Comparison of ENCODE assay signal across 13 cellular contexts in genomic region chr9:21852751-21853150, GRCh38. TPM values are rescaled to one million over a fixed set of nuclear protein-coding genes. Genes with fewer than 3 reads are reported as not detected.
DNase-seq lines count a peak whose midpoint lies in the region; ATAC-seq and TF ChIP-seq lines count a peak whose summit lies in the region.
"Had no signal": no experiment of that assay in that cellular context is flagged by ENCODE, and none has a peak within 500 bp of the region (broad histone marks: within the 10 kb centered on the region; RNA-seq: fewer than 3 reads in every experiment).

No MANE protein-coding gene starts in this region.

- H3K4me1 Mint-ChIP-seq in Caco-2 (ENCODE audit: low read depth, unreplicated experiment): peaks cover 16% of the 10 kb centered on the region

- intact Hi-C loops in Caco-2 (cut with micrococcal nuclease; ENCODE audit: unreplicated experiment): no loop called here

- H3K4me3 Mint-ChIP-seq in Caco-2 (ENCODE audit: unreplicated experiment): no peak overlapping the region
- H3K4me3 Mint-ChIP-seq: natural killer cell treated with Interleukin-12 subunit alpha and Interleukin-12 subunit beta and Interleukin-15 and Interleukin-18, amount 100 ng/mL, for 72 hours; T-helper 1 cell treated with Interleukin-12 subunit alpha and Interleukin-12 subunit beta and Interleukin-4 antibody, amounts not matched to agents 30 μg/mL and 1 μg/mL, for 36 hours had no signal

- no peak overlapping the region for H3K27ac Mint-ChIP-seq in activated naive CD4-positive, alpha-beta T cell treated with anti-CD3 and anti-CD28 coated beads, Interleukin-2, amount 50 U/mL, for 72 hours
- H3K27ac Mint-ChIP-seq in Caco-2 (ENCODE audit: unreplicated experiment): no peak overlapping the region
- H3K27ac Mint-ChIP-seq: natural killer cell treated with Interleukin-12 subunit alpha and Interleukin-12 subunit beta and Interleukin-15 and Interleukin-18, amount 100 ng/mL, for 72 hours; T-helper 1 cell treated with Interleukin-12 subunit alpha and Interleukin-12 subunit beta and Interleukin-4 antibody, amounts not matched to agents 30 μg/mL and 1 μg/mL, for 36 hours had no signal

- no peak overlapping the region for H3K4me3 ChIP-seq in Caco-2 (ENCODE audit: low read depth, low read length)
- H3K4me3 ChIP-seq in right atrium auricular region: no peak overlapping the region

- no peak overlapping the region for H3K27ac ChIP-seq in right atrium auricular region

- no peaks in the 10 kb centered on the region for H3K27me3 Mint-ChIP-seq in Caco-2 (ENCODE audit: insufficient read depth, unreplicated experiment)
- H3K27me3 Mint-ChIP-seq: natural killer cell treated with Interleukin-12 subunit alpha and Interleukin-12 subunit beta and Interleukin-15 and Interleukin-18, amount 100 ng/mL, for 72 hours had no signal

- H3K9me3 ChIP-seq in Caco-2 (no peaks in the 10 kb centered on the region), right atrium auricular region (peaks cover 0 to 11% of the 10 kb centered on the region in 2 donors)

- TF ChIP-seq CTCF in Caco-2 (IDR thresholded peaks at IDR 0.05; ENCODE audit: insufficient read depth in 1 of 2, low read depth in 1 of 2, low read length in 1 of 2, severe bottlenecking in 1 of 2, unreplicated experiment in 1 of 2) (no peak), right atrium auricular region (IDR thresholded peaks at IDR 0.05) (no peak)

- BruUV-seq in Caco-2 (replicated peaks; lab: Mats Ljungman, UMichigan): no TSS peak

- peaks cover 55 to 57% of the 10 kb centered on the region in 2 donors for H3K36me3 Mint-ChIP-seq in activated naive CD4-positive, alpha-beta T cell treated with anti-CD3 and anti-CD28 coated beads, Interleukin-2, amount 50 U/mL, for 72 hours
- peaks cover 30% of the 10 kb centered on the region for H3K36me3 Mint-ChIP-seq in Caco-2 (ENCODE audit: insufficient read depth, unreplicated experiment)

- H3K4me1 ChIP-seq in Caco-2 (peaks cover 25% of the 10 kb centered on the region), right atrium auricular region (no peaks in the 10 kb centered on the region)

- CTCF ChIA-PET in Caco-2 (lab: Charles Lee): no interaction called here

- H3K36me3 ChIP-seq in Caco-2 (ENCODE audit: control insufficient read depth, insufficient read depth, low read length) (peaks cover 2% of the 10 kb centered on the region; the same call in 1 of the 2 replicates), right atrium auricular region (peaks cover 12% of the 10 kb centered on the region)

- peak; percentile 57 to 90 for ATAC-seq in activated naive CD4-positive, alpha-beta T cell treated with anti-CD3 and anti-CD28 coated beads, Interleukin-2, amount 50 U/mL, for 72 hours
- ATAC-seq in HG02571 (IDR thresholded peaks at IDR 0.05; ENCODE audit: unreplicated experiment) (peak; percentile 79), HG03442 (IDR thresholded peaks at IDR 0.05; ENCODE audit: unreplicated experiment) (peak; percentile 99)

- no peaks in the 10 kb centered on the region for H3K27me3 ChIP-seq in Caco-2 (replicated peaks; ENCODE audit: control insufficient read depth, insufficient read depth, low read length)
- H3K27me3 ChIP-seq in right atrium auricular region: no peaks in the 10 kb centered on the region

- POLR2A ChIA-PET in Caco-2 (lab: Charles Lee): no interaction called here

- H3K9me3 Mint-ChIP-seq in activated naive CD4-positive, alpha-beta T cell treated with anti-CD3 and anti-CD28 coated beads, Interleukin-2, amount 50 U/mL, for 72 hours: peaks cover 0 to 3% of the 10 kb centered on the region in 2 donors
- H3K9me3 Mint-ChIP-seq in Caco-2 (ENCODE audit: unreplicated experiment): no peaks in the 10 kb centered on the region

- DNase-seq in activated naive CD4-positive, alpha-beta T cell treated with anti-CD3 and anti-CD28 coated beads, Interleukin-2, amount 50 U/mL, for 72 hours (ENCODE audit: low spot score in 2 of 2): no peak
- no peak for DNase-seq in activated naive CD4-positive, alpha-beta T cell treated with Interleukin-2 at 50 U/mL for 16 hours
- DNase-seq in Caco-2: no peak
- DNase-seq in DMS79 treated with DMSO at 0.1 percent for 48 hours (lab: John Stamatoyannopoulos, UW): no peak
- no peak for DNase-seq in right atrium auricular region (ENCODE audit: low spot score)
- DNase-seq in COLO829 (ENCODE audit: low spot score): no peak
- DNase-seq: dermis blood vessel endothelial cell; IMR-90; stimulated activated CD4-positive, alpha-beta T cell treated with anti-CD3 and anti-CD28 coated beads, Interleukin-4, amount 100 ng/mL, for 1 hour had no signal

RNA-seq across cellular contexts. Expression of gene MTAP, which starts 50.3 kb away (rescaled TPM):
- total RNA-seq in activated naive CD4-positive, alpha-beta T cell treated with anti-CD3 and anti-CD28 coated beads, Interleukin-2, amount 50 U/mL, for 72 hours: 10 to 100 TPM; 50.2 to 56.8 TPM
- 42.5 and 53.3 TPM in 2 replicates for total RNA-seq in Caco-2 (2022)
- 10 to 100 TPM in 1 of 2 donors, 1 to 10 TPM in 1; 9.1 to 10.3 TPM for total RNA-seq in right atrium auricular region
